In the genomic region with DNA sequence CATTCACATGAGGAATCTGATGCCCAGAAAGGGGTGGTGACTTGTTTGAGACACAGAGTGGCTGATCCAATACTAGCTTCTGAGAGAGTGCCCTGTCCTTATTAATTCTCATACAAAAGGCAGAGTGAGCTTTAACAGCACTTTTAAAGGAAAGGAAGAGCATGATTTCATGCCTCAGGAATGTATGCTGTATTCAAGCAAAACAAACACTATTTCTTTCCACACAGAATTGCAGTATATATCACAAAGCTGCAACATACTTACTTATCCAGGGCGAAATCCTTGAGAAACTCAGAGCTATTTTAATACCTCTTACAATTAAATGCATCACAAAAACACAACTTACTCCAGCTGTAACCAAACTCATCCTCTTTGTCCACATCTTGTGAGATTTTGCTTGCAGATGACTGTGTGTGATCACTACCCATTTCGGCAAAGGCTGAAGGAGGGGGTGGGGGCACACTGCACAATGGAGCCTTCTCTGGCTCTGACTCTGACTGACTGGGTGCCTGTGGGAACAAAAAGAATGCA, we compare ENCODE assay signal across 11 cellular contexts.
A peak's percentile ranks its signal among the peaks of the same experiment; 100 is the strongest.
DNase-seq lines count a peak whose midpoint lies in the region; TF ChIP-seq lines count a peak whose summit lies in the region.
"Had no signal": no experiment of that assay in that cellular context is flagged by ENCODE, and none has a peak within 500 bp of the region (broad histone marks: within the 10 kb centered on the region; RNA-seq: fewer than 3 reads in every experiment).

No MANE protein-coding gene starts in this region.

- H3K9me3 Mint-ChIP-seq in activated CD4-positive, alpha-beta T cell treated with anti-CD3 and anti-CD28 coated beads, Interleukin-2, amount 10 ng/mL, durations not matched to agents 24 days and 14 days, result peaks cover 4% of the 10 kb centered on the region
- H3K9me3 Mint-ChIP-seq in CD14-positive monocyte, result no peaks in the 10 kb centered on the region
- H3K9me3 Mint-ChIP-seq in activated T-helper 2 cell treated with anti-CD3 and anti-CD28 coated beads, Interferon-gamma antibody, Interleukin-2, Interleukin-4, amounts not matched to agents 10 μg/mL and 5 μg/mL and 100 μg/mL, durations not matched to agents 14 hours and 24 hours and 36 hours, result peaks cover 10% of the 10 kb centered on the region

- H3K4me3 ChIP-seq in fibroblast of mammary gland (ENCODE audit: control insufficient read depth, low read depth, low read length), result peak overlapping the region; percentile 1
- H3K4me3 ChIP-seq: heart left ventricle had no signal

- DNase-seq in Daoy (ENCODE audit: low read depth) (peak; percentile 74), RPMI7951 (ENCODE audit: low read depth) (peak; percentile 66), fibroblast of mammary gland (ENCODE audit: low read depth) (peak; percentile 79), occipital lobe (lab: John Stamatoyannopoulos, UW) (peak; percentile 13), CD14-positive monocyte (ENCODE audit: low spot score) (no peak)
- DNase-seq in activated CD4-positive, alpha-beta T cell treated with anti-CD3 and anti-CD28 coated beads, Interleukin-2, amount 10 ng/mL, durations not matched to agents 24 days and 14 days, result no peak
- no peak for DNase-seq in activated CD8-positive, alpha-beta memory T cell treated with anti-CD3 and anti-CD28 coated beads, Interleukin-2, amount 50 U/mL, for 48 hours
- no peak for DNase-seq in activated T-helper 2 cell treated with anti-CD3 and anti-CD28 coated beads, Interferon-gamma antibody, Interleukin-2, Interleukin-4, amounts not matched to agents 10 μg/mL and 5 μg/mL and 100 μg/mL, durations not matched to agents 14 hours and 24 hours and 36 hours (ENCODE audit: low spot score)
- DNase-seq: H7, heart left ventricle, NCI-H2081 had no signal

- H3K27ac Mint-ChIP-seq in activated CD4-positive, alpha-beta T cell treated with anti-CD3 and anti-CD28 coated beads, Interleukin-2, amount 10 ng/mL, durations not matched to agents 24 days and 14 days, result no peak overlapping the region
- H3K27ac Mint-ChIP-seq in CD14-positive monocyte, result no peak overlapping the region
- no peak overlapping the region for H3K27ac Mint-ChIP-seq in activated T-helper 2 cell treated with anti-CD3 and anti-CD28 coated beads, Interferon-gamma antibody, Interleukin-2, Interleukin-4, amounts not matched to agents 10 μg/mL and 5 μg/mL and 100 μg/mL, durations not matched to agents 14 hours and 24 hours and 36 hours

- no peaks in the 10 kb centered on the region for H3K27me3 Mint-ChIP-seq in activated CD4-positive, alpha-beta T cell treated with anti-CD3 and anti-CD28 coated beads, Interleukin-2, amount 10 ng/mL, durations not matched to agents 24 days and 14 days
- peaks cover 0 to 3% (median 0%) of the 10 kb centered on the region in 3 donors for H3K27me3 Mint-ChIP-seq in CD14-positive monocyte (ENCODE audit: low read depth in 3 of 3)
- H3K27me3 Mint-ChIP-seq in activated T-helper 2 cell treated with anti-CD3 and anti-CD28 coated beads, Interferon-gamma antibody, Interleukin-2, Interleukin-4, amounts not matched to agents 10 μg/mL and 5 μg/mL and 100 μg/mL, durations not matched to agents 14 hours and 24 hours and 36 hours (ENCODE audit: low read depth), result no peaks in the 10 kb centered on the region

- H3K4me3 Mint-ChIP-seq in activated CD4-positive, alpha-beta T cell treated with anti-CD3 and anti-CD28 coated beads, Interleukin-2, amount 10 ng/mL, durations not matched to agents 24 days and 14 days, result no peak overlapping the region
- H3K4me3 Mint-ChIP-seq in CD14-positive monocyte, result no peak overlapping the region
- H3K4me3 Mint-ChIP-seq in activated T-helper 2 cell treated with anti-CD3 and anti-CD28 coated beads, Interferon-gamma antibody, Interleukin-2, Interleukin-4, amounts not matched to agents 10 μg/mL and 5 μg/mL and 100 μg/mL, durations not matched to agents 14 hours and 24 hours and 36 hours (ENCODE audit: low read depth), result no peak overlapping the region

- no peaks in the 10 kb centered on the region for H3K4me1 Mint-ChIP-seq in activated CD4-positive, alpha-beta T cell treated with anti-CD3 and anti-CD28 coated beads, Interleukin-2, amount 10 ng/mL, durations not matched to agents 24 days and 14 days
- H3K4me1 Mint-ChIP-seq in CD14-positive monocyte, result no peaks in the 10 kb centered on the region
- no peaks in the 10 kb centered on the region for H3K4me1 Mint-ChIP-seq in activated T-helper 2 cell treated with anti-CD3 and anti-CD28 coated beads, Interferon-gamma antibody, Interleukin-2, Interleukin-4, amounts not matched to agents 10 μg/mL and 5 μg/mL and 100 μg/mL, durations not matched to agents 14 hours and 24 hours and 36 hours (ENCODE audit: low read depth)

- H3K36me3 Mint-ChIP-seq in activated CD4-positive, alpha-beta T cell treated with anti-CD3 and anti-CD28 coated beads, Interleukin-2, amount 10 ng/mL, durations not matched to agents 24 days and 14 days (ENCODE audit: low read depth), result no peaks in the 10 kb centered on the region
- H3K36me3 Mint-ChIP-seq in CD14-positive monocyte, result no peaks in the 10 kb centered on the region
- H3K36me3 Mint-ChIP-seq in activated T-helper 2 cell treated with anti-CD3 and anti-CD28 coated beads, Interferon-gamma antibody, Interleukin-2, Interleukin-4, amounts not matched to agents 10 μg/mL and 5 μg/mL and 100 μg/mL, durations not matched to agents 14 hours and 24 hours and 36 hours (ENCODE audit: low read depth), result no peaks in the 10 kb centered on the region

- intact Hi-C loops in activated CD4-positive, alpha-beta T cell treated with anti-CD3 and anti-CD28 coated beads, Interleukin-2, amount 10 ng/mL, durations not matched to agents 24 days and 14 days (cut with micrococcal nuclease), result no loop called here
- intact Hi-C loops in CD14-positive monocyte (cut with micrococcal nuclease), result no loop called here
- intact Hi-C loops in activated T-helper 2 cell treated with anti-CD3 and anti-CD28 coated beads, Interferon-gamma antibody, Interleukin-2, Interleukin-4, amounts not matched to agents 10 μg/mL and 5 μg/mL and 100 μg/mL, durations not matched to agents 14 hours and 24 hours and 36 hours (cut with micrococcal nuclease), result no loop called here

- TF ChIP-seq CTCF in fibroblast of mammary gland (conservative IDR thresholded peaks at IDR 0.05; ENCODE audit: control insufficient read depth, insufficient read depth, low read depth, low read length) (no peak), CD14-positive monocyte (IDR thresholded peaks at IDR 0.05) (no peak)

Comparison
In these comparisons a context has a peak if more than half of its experiments do, and no peak if none do; other contexts are left out.
1. DNase-seq: peak in Daoy (single experiment), RPMI7951 (single experiment), fibroblast of mammary gland (single experiment) and occipital lobe (single experiment); none in activated CD4-positive, alpha-beta T cell treated with anti-CD3 and anti-CD28 coated beads, Interleukin-2, amount 10 ng/mL, durations not matched to agents 24 days and 14 days (single experiment), activated CD8-positive, alpha-beta memory T cell treated with anti-CD3 and anti-CD28 coated beads, Interleukin-2, amount 50 U/mL, for 48 hours (single experiment), CD14-positive monocyte (single experiment) and activated T-helper 2 cell treated with anti-CD3 and anti-CD28 coated beads, Interferon-gamma antibody, Interleukin-2, Interleukin-4, amounts not matched to agents 10 μg/mL and 5 μg/mL and 100 μg/mL, durations not matched to agents 14 hours and 24 hours and 36 hours (single experiment).